Comparison of ENCODE assay signal across 21 cellular contexts in genomic region chr13:60091573-60091972, GRCh38.
A peak's percentile ranks its signal among the peaks of the same experiment; 100 is the strongest.
DNase-seq lines count a peak whose midpoint lies in the region; ATAC-seq, FAIRE-seq and TF ChIP-seq lines count a peak whose summit lies in the region.
"Had no signal": no experiment of that assay in that cellular context is flagged by ENCODE, and none has a peak within 500 bp of the region (broad histone marks: within the 10 kb centered on the region; RNA-seq: fewer than 3 reads in every experiment).

No MANE protein-coding gene starts in this region.

- no peak overlapping the region for H3K27ac ChIP-seq in VCaP

- H3K9me3 Mint-ChIP-seq in osteocyte (ENCODE audit: unreplicated experiment) = no peaks in the 10 kb centered on the region
- no peaks in the 10 kb centered on the region for H3K9me3 Mint-ChIP-seq in naive thymus-derived CD8-positive, alpha-beta T cell

- H3K4me3 ChIP-seq in fibroblast of mammary gland (ENCODE audit: control insufficient read depth, low read depth, low read length) = no peak overlapping the region

- peaks cover 2% of the 10 kb centered on the region for H3K36me3 Mint-ChIP-seq in osteocyte (ENCODE audit: unreplicated experiment)
- H3K36me3 Mint-ChIP-seq in naive thymus-derived CD8-positive, alpha-beta T cell = no peaks in the 10 kb centered on the region

- peaks cover 36% of the 10 kb centered on the region for H3K4me1 Mint-ChIP-seq in osteocyte (ENCODE audit: unreplicated experiment)
- no peaks in the 10 kb centered on the region for H3K4me1 Mint-ChIP-seq in naive thymus-derived CD8-positive, alpha-beta T cell
- H3K4me1 Mint-ChIP-seq: CD14-positive monocyte had no signal

- H3K27ac Mint-ChIP-seq in osteocyte (ENCODE audit: unreplicated experiment) = peak overlapping the region; percentile 23
- no peak overlapping the region for H3K27ac Mint-ChIP-seq in naive thymus-derived CD8-positive, alpha-beta T cell

- H3K27me3 Mint-ChIP-seq in osteocyte (ENCODE audit: unreplicated experiment) = no peaks in the 10 kb centered on the region
- H3K27me3 Mint-ChIP-seq in naive thymus-derived CD8-positive, alpha-beta T cell = no peaks in the 10 kb centered on the region

- POLR2A ChIA-PET in naive thymus-derived CD8-positive, alpha-beta T cell (lab: Charles Lee) = no interaction called here

- TF ChIP-seq CTCF in VCaP (conservative IDR thresholded peaks at IDR 0.05) = peak; percentile 15; the same call in 1 of the 2 replicates
- TF ChIP-seq CTCF in fibroblast of mammary gland (conservative IDR thresholded peaks at IDR 0.05; ENCODE audit: control insufficient read depth, insufficient read depth, low read depth, low read length) = peak; percentile 14
- TF ChIP-seq CTCF in osteocyte (IDR thresholded peaks at IDR 0.05) = peak; percentile 23

- DNase-seq in fibroblast of mammary gland (ENCODE audit: low read depth) = no peak
- no peak for DNase-seq in osteocyte (ENCODE audit: extremely low spot score, unreplicated experiment)
- DNase-seq in naive thymus-derived CD8-positive, alpha-beta T cell = no peak
- DNase-seq in AML-193 (lab: John Stamatoyannopoulos, UW) = no peak
- no peak for DNase-seq in NK-92 (lab: John Stamatoyannopoulos, UW; ENCODE audit: unreplicated experiment)
- DNase-seq: ACHN, DMS79, GOT3, KG1, NCI-H1105 treated with DMSO at 0.1 percent for 48 hours, NCI-H1694, NCI-H2081 treated with DMSO at 0.1 percent for 48 hours, NCI-H510A treated with DMSO at 0.1 percent for 48 hours, NCI-H774, OCI-M1, RPMI8226, SHP77 treated with DMSO at 0.1 percent for 48 hours had no signal

- no peak for ATAC-seq in naive thymus-derived CD8-positive, alpha-beta T cell
- ATAC-seq: HepG2 had no signal

- peak; percentile 52 for FAIRE-seq in G401.6 (lab: Jason Lieb, UNC)
- FAIRE-seq: HepG2 had no signal

- H3K4me3 Mint-ChIP-seq in osteocyte (ENCODE audit: unreplicated experiment) = no peak overlapping the region
- H3K4me3 Mint-ChIP-seq in naive thymus-derived CD8-positive, alpha-beta T cell = no peak overlapping the region
- H3K4me3 Mint-ChIP-seq: CD14-positive monocyte had no signal
